In genomic region chr2:166572958-166573357, GRCh38 we compare ENCODE assay signal across 2 cellular contexts.
TF ChIP-seq lines count a peak whose summit lies in the region.

No MANE protein-coding gene starts in this region.

TF ChIP-seq in SK-N-SH, 30 proteins besides CTCF, POLR2A, EP300 and RAD21 (continued from another document):
- no peak for TF ChIP-seq ZBTB33 (IDR thresholded peaks at IDR 0.05; ENCODE audit: borderline replicate concordance, low read depth)

TF ChIP-seq in SK-N-SH treated with all-trans-retinoic acid at 6 μM for 48 hours, 23 proteins besides CTCF, POLR2A, EP300 and RAD21 (continued from another document):
- TF ChIP-seq TSHZ2 (CRISPR knock-in tag; IDR thresholded peaks at IDR 0.05) = no peak
- TF ChIP-seq CSDC2 (CRISPR knock-in tag; IDR thresholded peaks at IDR 0.05) = no peak
- no peak for TF ChIP-seq PPARA (CRISPR knock-in tag; IDR thresholded peaks at IDR 0.05; ENCODE audit: borderline replicate concordance)
- no peak for TF ChIP-seq ZNF565 (CRISPR knock-in tag; conservative IDR thresholded peaks at IDR 0.05; ENCODE audit: low read depth)
